ENCODE assay signal across 8 cellular contexts in the genomic region with DNA sequence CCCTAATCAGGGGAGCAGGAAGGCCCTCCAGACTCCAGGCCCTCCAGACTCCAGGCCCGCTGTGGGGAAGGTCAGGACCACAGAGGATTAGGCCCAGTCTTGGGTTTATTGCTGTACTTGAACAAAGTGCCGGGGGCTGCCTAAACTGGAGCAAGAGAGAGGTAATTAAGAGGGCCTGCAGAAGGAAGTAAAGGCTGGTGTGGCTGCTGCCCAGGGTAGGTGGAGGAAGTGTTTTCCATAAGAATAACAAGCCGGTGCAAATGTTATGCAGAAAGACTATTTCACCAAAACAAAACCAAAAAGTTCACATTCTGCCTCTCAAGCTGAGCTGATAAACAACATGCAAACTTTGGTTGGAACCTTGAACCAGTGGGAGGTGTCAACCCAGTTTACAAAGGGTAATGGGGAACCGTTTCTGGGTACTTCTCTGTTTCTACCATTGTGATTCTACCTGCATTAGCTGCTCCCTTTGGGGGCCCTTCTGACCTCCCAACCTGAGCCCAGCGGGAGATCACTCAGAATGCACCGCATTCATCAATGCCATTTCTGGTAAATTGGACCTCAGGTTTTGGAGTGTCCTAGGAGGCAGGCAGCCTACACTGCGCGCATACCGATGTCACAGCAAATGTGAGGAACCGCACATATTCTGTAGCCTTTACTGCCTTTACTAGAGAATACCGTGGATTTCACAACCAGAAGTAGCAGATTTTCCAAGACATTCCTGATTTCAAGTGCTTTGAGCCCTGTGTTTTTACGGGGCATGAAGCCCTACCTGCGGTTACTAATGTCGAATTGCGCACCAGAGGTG. TPM values are rescaled to one million over a fixed set of nuclear protein-coding genes. Genes with fewer than 3 reads are reported as not detected.
DNase-seq lines count a peak whose midpoint lies in the region; ATAC-seq and TF ChIP-seq lines count a peak whose summit lies in the region.

No MANE protein-coding gene starts in this region.

- no peak for ATAC-seq in naive thymus-derived CD8-positive, alpha-beta T cell
- no peak for ATAC-seq in GM21576 (IDR thresholded peaks at IDR 0.05; ENCODE audit: unreplicated experiment)
- no peak for ATAC-seq in HG02610 (IDR thresholded peaks at IDR 0.05; ENCODE audit: unreplicated experiment)
- ATAC-seq in HG03565 (IDR thresholded peaks at IDR 0.05; ENCODE audit: unreplicated experiment) = no peak

- DNase-seq in AG04449 (ENCODE audit: low read depth, low spot score) (no peak), HFF-Myc (ENCODE audit: extremely low read depth, low read depth) (no peak), choroid plexus epithelial cell (ENCODE audit: low read depth) (no peak), NCI-H187 (lab: John Stamatoyannopoulos, UW) (no peak)
- DNase-seq in naive thymus-derived CD8-positive, alpha-beta T cell = no peak

- peaks cover 0 to 2% (median 0%) of the 10 kb centered on the region in 9 donors for H3K9me3 Mint-ChIP-seq in naive thymus-derived CD8-positive, alpha-beta T cell

- no peak for TF ChIP-seq CTCF in AG04449 (IDR thresholded peaks at IDR 0.05; ENCODE audit: insufficient read depth, low read length, missing control alignments)
- TF ChIP-seq CTCF in HFF-Myc (IDR thresholded peaks at IDR 0.05; ENCODE audit: low read depth, low read length, missing control alignments) = no peak
- TF ChIP-seq CTCF in choroid plexus epithelial cell (conservative IDR thresholded peaks at IDR 0.05; ENCODE audit: low read depth, low read length) = no peak

- POLR2A ChIA-PET in AG04449 (lab: Yijun Ruan, JAX) = interaction anchor here (0.6 kb wide), 1 partner anchor 298 kb away, joined by 3 read pairs; no protein-coding TSS in a partner anchor
- POLR2A ChIA-PET in naive thymus-derived CD8-positive, alpha-beta T cell (lab: Charles Lee) = interaction anchor here (1.2 to 11.2 kb wide), 4 partner anchors 10 to 60 kb away, joined by 3 to 208 read pairs (median 6); partner anchors contain the start of gene BCOR

- H3K27me3 Mint-ChIP-seq in naive thymus-derived CD8-positive, alpha-beta T cell = no peaks in the 10 kb centered on the region

- H3K4me3 ChIP-seq in AG04449 (ENCODE audit: low read depth, low read length) = peak overlapping the region; percentile 53
- H3K4me3 ChIP-seq in HFF-Myc (replicated peaks; ENCODE audit: low read depth, low read length) = peak overlapping the region; percentile 21; the same call in 1 of the 2 replicates
- peak overlapping the region; percentile 65 for H3K4me3 ChIP-seq in choroid plexus epithelial cell (ENCODE audit: low read depth, low read length)

- peak overlapping the region; percentile 49 to 77 (median 70) for H3K4me3 Mint-ChIP-seq in naive thymus-derived CD8-positive, alpha-beta T cell

- H3K27ac Mint-ChIP-seq in naive thymus-derived CD8-positive, alpha-beta T cell = peak overlapping the region in 8 of 10 donors; percentile 9 to 81 (median 49)

- H3K4me1 Mint-ChIP-seq in naive thymus-derived CD8-positive, alpha-beta T cell = peaks cover 3 to 18% (median 13%) of the 10 kb centered on the region in 4 donors

- CTCF ChIA-PET in AG04449 (lab: Yijun Ruan, JAX) = interaction anchor here (1.5 kb wide), 1 partner anchor 12 kb away, joined by 3 read pairs; no protein-coding TSS in a partner anchor

- H3K36me3 Mint-ChIP-seq in naive thymus-derived CD8-positive, alpha-beta T cell = no peaks in the 10 kb centered on the region

RNA-seq across cellular contexts. Expression of gene BCOR, which starts 59.7 kb away (rescaled TPM):
- total RNA-seq in naive thymus-derived CD8-positive, alpha-beta T cell = 10 to 100 TPM; 31.6 to 35.9 TPM
- polyA plus RNA-seq in naive thymus-derived CD8-positive, alpha-beta T cell = 1 to 10 TPM; 2.5 to 7.7 (median 6.6) TPM
